In the genomic region with DNA sequence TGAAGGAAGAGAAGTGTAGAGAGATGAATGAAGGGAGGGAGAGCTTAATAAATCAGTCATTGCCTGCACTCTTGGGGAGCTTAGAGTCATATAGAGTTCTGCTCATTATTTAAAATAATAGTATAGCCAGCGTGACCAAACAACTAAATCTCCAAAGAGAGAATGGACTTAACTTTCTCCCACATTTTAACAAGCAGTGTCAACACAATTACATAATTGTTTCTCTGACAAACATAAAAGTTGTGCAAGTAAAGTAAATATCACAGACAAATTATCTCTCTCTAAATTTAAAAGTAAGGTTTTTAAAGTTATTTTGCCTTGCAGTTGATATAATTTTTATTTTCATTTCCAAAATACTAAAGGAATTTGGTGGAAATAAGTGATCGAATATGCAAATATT, we compare ENCODE assay signal across 28 cellular contexts.
"Had no signal": no experiment of that assay in that cellular context is flagged by ENCODE, and none has a peak within 500 bp of the region (broad histone marks: within the 10 kb centered on the region; RNA-seq: fewer than 3 reads in every experiment).

No MANE protein-coding gene starts in this region.

- H3K9me3 ChIP-seq: colonic mucosa, esophagus muscularis mucosa, esophagus squamous epithelium, gastrocnemius medialis, gastroesophageal sphincter had no signal

- H3K27ac ChIP-seq: colonic mucosa, coronary artery, dorsolateral prefrontal cortex, epithelial cell of prostate, esophagus muscularis mucosa, esophagus squamous epithelium, foreskin keratinocyte, gastrocnemius medialis, gastroesophageal sphincter, heart left ventricle, heart right ventricle had no signal

- ATAC-seq: effector memory CD8-positive, alpha-beta T cell; esophagus mucosa; foreskin keratinocyte; gastrocnemius medialis; gastroesophageal sphincter; heart left ventricle; heart right ventricle had no signal

- DNase-seq: colonic mucosa; cortex of kidney; dermis blood vessel endothelial cell; dorsolateral prefrontal cortex; effector CD4-positive, alpha-beta T cell; effector CD8-positive, alpha-beta T cell; effector memory CD4-positive, alpha-beta T cell; effector memory CD8-positive, alpha-beta T cell; endodermal cell; erythroblast; esophagus squamous epithelium; foreskin fibroblast; foreskin keratinocyte; foreskin melanocyte; gastrocnemius medialis; glutamatergic neuron; head of caudate nucleus; heart left ventricle; heart right ventricle had no signal

- H3K4me1 ChIP-seq: colonic mucosa, esophagus muscularis mucosa, esophagus squamous epithelium, foreskin keratinocyte, gastrocnemius medialis, gastroesophageal sphincter, heart left ventricle, heart right ventricle had no signal

- H3K36me3 ChIP-seq: colonic mucosa, esophagus muscularis mucosa, esophagus squamous epithelium, gastrocnemius medialis, gastroesophageal sphincter, heart left ventricle, heart right ventricle had no signal

- FAIRE-seq: colon, endometrium, endothelial cell of umbilical vein, frontal cortex had no signal

- H3K4me3 ChIP-seq: colonic mucosa, coronary artery, dorsolateral prefrontal cortex, esophagus muscularis mucosa, esophagus squamous epithelium, gastrocnemius medialis, gastroesophageal sphincter, heart left ventricle, heart right ventricle had no signal

- H3K27me3 ChIP-seq: colonic mucosa, dorsolateral prefrontal cortex, esophagus muscularis mucosa, esophagus squamous epithelium, foreskin keratinocyte, gastrocnemius medialis, gastroesophageal sphincter, heart left ventricle had no signal
